In genomic region chr18:5420909-5421308, GRCh38 we compare ENCODE assay signal across 21 cellular contexts.
"Had no signal": no experiment of that assay in that cellular context is flagged by ENCODE, and none has a peak within 500 bp of the region (broad histone marks: within the 10 kb centered on the region; RNA-seq: fewer than 3 reads in every experiment).

No MANE protein-coding gene starts in this region.

- ATAC-seq: activated T-cell treated with anti-CD3 and anti-CD28 coated beads, Interleukin-2, amount 50 U/mL, for 4 hours; mucosa of descending colon; naive thymus-derived CD4-positive, alpha-beta T cell; stimulated activated naive CD8-positive, alpha-beta T cell treated with anti-CD3 and anti-CD28 coated beads, Interleukin-15, Interleukin-2, amounts not matched to agents 100 U/mL and 50 U/mL, for 24 hours had no signal

- H3K9me3 ChIP-seq: colonic mucosa, heart right ventricle, mucosa of descending colon, ovary, testis had no signal

- H3K27me3 ChIP-seq: cardiac muscle cell, colonic mucosa, heart right ventricle, ovary, testis had no signal

- H3K27ac Mint-ChIP-seq: naive thymus-derived CD4-positive, alpha-beta T cell had no signal

- H3K27ac ChIP-seq: cardiac muscle cell, colonic mucosa, ovary, skin epidermis, testis, VCaP had no signal

- H3K4me3 Mint-ChIP-seq: activated T-cell treated with anti-CD3 and anti-CD28 coated beads, Interleukin-2, amount 50 U/mL, for 4 hours; naive thymus-derived CD4-positive, alpha-beta T cell had no signal

- H3K4me3 ChIP-seq: cardiac muscle cell, colonic mucosa, heart right ventricle, mucosa of descending colon, ovary, skin epidermis, testis had no signal

- H3K36me3 ChIP-seq: colonic mucosa, ovary had no signal

- H3K9me3 Mint-ChIP-seq: activated T-cell treated with anti-CD3 and anti-CD28 coated beads, Interleukin-2, amount 50 U/mL, for 4 hours; naive thymus-derived CD4-positive, alpha-beta T cell had no signal

- H3K4me1 ChIP-seq: colonic mucosa, testis had no signal

- DNase-seq: activated CD4-positive, alpha-beta T cell treated with anti-CD3 and anti-CD28 coated beads for 1 hour; activated CD4-positive, alpha-beta T cell treated with anti-CD3 and anti-CD28 coated beads, Interleukin-2, amount 50 U/mL, for 48 hours; activated effector memory CD4-positive, alpha-beta T cell treated with Interleukin-2 at 50 U/mL for 16 hours; activated naive CD4-positive, alpha-beta T cell treated with anti-CD3 and anti-CD28 coated beads, Interleukin-2, amount 50 U/mL, for 16 hours; activated T-cell treated with anti-CD3 and anti-CD28 coated beads, Interleukin-2, amount 50 U/mL, for 4 hours; colonic mucosa; effector CD8-positive, alpha-beta T cell; foreskin melanocyte; heart right ventricle; mammary epithelial cell; mucosa of descending colon; naive thymus-derived CD4-positive, alpha-beta T cell; ovary; stimulated activated CD4-positive, alpha-beta T cell treated with anti-CD3 and anti-CD28 coated beads, Interleukin-15, amount 100 ng/mL, for 24 hours; stimulated activated CD4-positive, alpha-beta T cell treated with anti-CD3 and anti-CD28 coated beads, Interleukin-4, amount 100 ng/mL, for 4 hours; stimulated activated CD8-positive, alpha-beta memory T cell treated with anti-CD3 and anti-CD28 coated beads, Interleukin-4, amount 100 ng/mL, for 48 hours; stimulated activated naive CD8-positive, alpha-beta T cell treated with anti-CD3 and anti-CD28 coated beads, Interleukin-15, Interleukin-2, amounts not matched to agents 100 U/mL and 50 U/mL, for 24 hours; testis had no signal
